Comparison of ENCODE assay signal across 1 cellular context in genomic region chr20:45345104-45345936, GRCh38.
TF ChIP-seq lines count a peak whose summit lies in the region.

No MANE protein-coding gene starts in this region.

TF ChIP-seq in GM23338, 12 proteins besides CTCF, POLR2A, EP300 and RAD21 (continued from another document):
- TF ChIP-seq ZNF462 (CRISPR knock-in tag; IDR thresholded peaks at IDR 0.05), result no peak
